ENCODE assay signal across 9 cellular contexts in genomic region chr4:94507708-94508107, GRCh38. TPM values are rescaled to one million over a fixed set of nuclear protein-coding genes. Genes with fewer than 3 reads are reported as not detected.
DNase-seq lines count a peak whose midpoint lies in the region; ATAC-seq and TF ChIP-seq lines count a peak whose summit lies in the region.
"Had no signal": no experiment of that assay in that cellular context is flagged by ENCODE, and none has a peak within 500 bp of the region (broad histone marks: within the 10 kb centered on the region; RNA-seq: fewer than 3 reads in every experiment).

No MANE protein-coding gene starts in this region.

- peaks cover 3% of the 10 kb centered on the region for H3K9me3 Mint-ChIP-seq in stimulated activated naive CD8-positive, alpha-beta T cell treated with anti-CD3 and anti-CD28 coated beads, Interleukin-15, Interleukin-2, amounts not matched to agents 100 ng/mL and 50 ng/mL, for 24 hours

- peak; percentile 31 for TF ChIP-seq RAD21 in HCT116 (IDR thresholded peaks at IDR 0.05; ENCODE audit: low read depth)
- no peak for TF ChIP-seq RAD21 in SK-N-SH (IDR thresholded peaks at IDR 0.05; ENCODE audit: low read length)

- H3K79me2 ChIP-seq in HCT116 (ENCODE audit: insufficient read depth, low read length) (peaks cover 37% of the 10 kb centered on the region), SK-N-SH (ENCODE audit: insufficient read depth) (peaks cover 91% of the 10 kb centered on the region)

- TF ChIP-seq CTCF in HCT116 (IDR thresholded peaks at IDR 0.05 in 2 of 3, conservative IDR thresholded peaks at IDR 0.05 in 1 of 3; ENCODE audit: borderline replicate concordance in 1 of 3, insufficient read depth in 1 of 3, low read depth in 2 of 3, low read length in 2 of 3) = no peak
- TF ChIP-seq CTCF in SK-N-SH (IDR thresholded peaks at IDR 0.05) = no peak

- H3K9me2 ChIP-seq in HCT116 (ENCODE audit: insufficient read depth) = no peaks in the 10 kb centered on the region
- no peaks in the 10 kb centered on the region for H3K9me2 ChIP-seq in SK-N-SH

- no peak overlapping the region for H2AFZ ChIP-seq in HCT116 (ENCODE audit: low read depth, low read length, poor library complexity, severe bottlenecking)
- H2AFZ ChIP-seq in SK-N-SH (ENCODE audit: low read depth) = no peak overlapping the region

- TF ChIP-seq EP300 in SK-N-SH (IDR thresholded peaks at IDR 0.05; ENCODE audit: borderline replicate concordance in 1 of 2, low read depth in 1 of 2, low read length in 1 of 2) = no peak

- POLR2A ChIA-PET in HCT116 (lab: Charles Lee) = no interaction called here
- POLR2A ChIA-PET in SK-N-SH (lab: Yijun Ruan, JAX) = no interaction called here

- DNase-seq in HCT116 (ENCODE audit: low read depth, low spot score) (peak; percentile 82), SK-N-SH (no peak), left cardiac atrium (peak; percentile 61), DMS79 treated with DMSO at 0.1 percent for 48 hours (lab: John Stamatoyannopoulos, UW) (no peak), DMS153 (lab: John Stamatoyannopoulos, UW) (no peak), posterior cingulate gyrus (no peak)
- DNase-seq: effector CD4-positive, alpha-beta T cell; stimulated activated CD4-positive, alpha-beta T cell treated with anti-CD3 and anti-CD28 coated beads, Interleukin-1b, Interleukin-23, amount 100 ng/mL, for 48 hours had no signal

- peak overlapping the region; percentile 17 for H3K27ac Mint-ChIP-seq in stimulated activated naive CD8-positive, alpha-beta T cell treated with anti-CD3 and anti-CD28 coated beads, Interleukin-15, Interleukin-2, amounts not matched to agents 100 ng/mL and 50 ng/mL, for 24 hours

- no peak overlapping the region for H3K4me3 Mint-ChIP-seq in stimulated activated naive CD8-positive, alpha-beta T cell treated with anti-CD3 and anti-CD28 coated beads, Interleukin-15, Interleukin-2, amounts not matched to agents 100 ng/mL and 50 ng/mL, for 24 hours

- 0% methylated on average over 1 of the region's 1 CpG for WGBS in SK-N-SH (ENCODE audit: low lambda C conversion rate)

- peaks cover 7% of the 10 kb centered on the region for H3K36me3 Mint-ChIP-seq in stimulated activated naive CD8-positive, alpha-beta T cell treated with anti-CD3 and anti-CD28 coated beads, Interleukin-15, Interleukin-2, amounts not matched to agents 100 ng/mL and 50 ng/mL, for 24 hours (ENCODE audit: low read depth)

- H4K20me1 ChIP-seq in HCT116 (ENCODE audit: insufficient read depth) (no peaks in the 10 kb centered on the region), SK-N-SH (ENCODE audit: insufficient read depth) (0 out of 2 replicates have a peak, but pooled peaks cover 3% of the 10 kb centered on the region)

- H3K27me3 ChIP-seq in HCT116 (ENCODE audit: insufficient read depth, low read length) (no peaks in the 10 kb centered on the region), SK-N-SH (ENCODE audit: insufficient read depth) (no peaks in the 10 kb centered on the region)

- H3K4me1 ChIP-seq in HCT116 (ENCODE audit: control insufficient read depth in 1 of 2, insufficient read depth in 2 of 2, low read length in 2 of 2) = peaks cover 35 to 40% of the 10 kb centered on the region in 2 experiments
- H3K4me1 ChIP-seq in SK-N-SH (ENCODE audit: control insufficient read depth in 1 of 2, insufficient read depth in 2 of 2, low read depth in 1 of 2, low read length in 1 of 2) = peaks cover 2 to 7% of the 10 kb centered on the region in 2 experiments; a peak in 2 of 4 replicates

- H3K27me3 Mint-ChIP-seq in stimulated activated naive CD8-positive, alpha-beta T cell treated with anti-CD3 and anti-CD28 coated beads, Interleukin-15, Interleukin-2, amounts not matched to agents 100 ng/mL and 50 ng/mL, for 24 hours = no peaks in the 10 kb centered on the region

- ATAC-seq in HCT116 (peak; percentile 90), left cardiac atrium (peak; percentile 89 to 93)

- peak overlapping the region; percentile 80 for H3K27ac ChIP-seq in HCT116 (ENCODE audit: low read depth, low read length)
- peak overlapping the region in 1 of 2 experiments; percentile 30; a peak in 1 of 4 replicates for H3K27ac ChIP-seq in SK-N-SH (ENCODE audit: low read depth in 2 of 2, low read length in 1 of 2)

- peak overlapping the region; percentile 75 for H3K4me2 ChIP-seq in HCT116 (ENCODE audit: low read length)
- no peak overlapping the region for H3K4me2 ChIP-seq in SK-N-SH

- peaks cover 12% of the 10 kb centered on the region for H3K4me1 Mint-ChIP-seq in stimulated activated naive CD8-positive, alpha-beta T cell treated with anti-CD3 and anti-CD28 coated beads, Interleukin-15, Interleukin-2, amounts not matched to agents 100 ng/mL and 50 ng/mL, for 24 hours (ENCODE audit: low read depth)

- TF ChIP-seq POLR2A in HCT116 (IDR thresholded peaks at IDR 0.05; ENCODE audit: borderline replicate concordance, extremely low read depth, insufficient read depth, insufficient read length) = no peak

- H3F3A ChIP-seq in SK-N-SH (replicated peaks; ENCODE audit: insufficient read depth) = peaks cover 5% of the 10 kb centered on the region

- RAD21 ChIA-PET in HCT116 (lab: Charles Lee; ENCODE audit: low non-redundant PET in 1 of 2, low total read pairs in 2 of 2, uncharacterized antibody in 2 of 2, unreplicated experiment in 2 of 2) = no interaction called here

- intact Hi-C loops in HCT116 (cut with micrococcal nuclease) (no loop called here), left cardiac atrium (cut with DNase I) (no loop called here), posterior cingulate gyrus (cut with DNase I) (no loop called here)

- no peaks in the 10 kb centered on the region for H3K9me3 ChIP-seq in HCT116 (ENCODE audit: control insufficient read depth in 1 of 2, insufficient read depth in 1 of 2, low read depth in 1 of 2, low read length in 2 of 2)
- H3K9me3 ChIP-seq in SK-N-SH = no peaks in the 10 kb centered on the region

- peak overlapping the region in 1 of 2 experiments; percentile 34; a peak in 2 of 4 replicates for H3K4me3 ChIP-seq in HCT116 (replicated peaks in 1 of 2; ENCODE audit: low read depth in 1 of 2, low read length in 2 of 2)
- H3K4me3 ChIP-seq in SK-N-SH (ENCODE audit: low read depth in 2 of 2, low read length in 1 of 2) = no peak overlapping the region

- no TSS peak for BruUV-seq in HCT116 (replicated peaks; lab: Mats Ljungman, UMichigan)

- CTCF ChIA-PET in HCT116 (lab: Charles Lee) = no interaction called here
- CTCF ChIA-PET in SK-N-SH (lab: Yijun Ruan, JAX) = interaction anchor here (1.2 kb wide), 1 partner anchor 101 kb away, joined by 4 read pairs; no protein-coding TSS in a partner anchor

- H3K9ac ChIP-seq in HCT116 (ENCODE audit: low read length) (peak overlapping the region; percentile 40), SK-N-SH (no peak overlapping the region)

- H3K36me3 ChIP-seq in HCT116 (ENCODE audit: control insufficient read depth in 1 of 2, insufficient read depth in 2 of 2, low read length in 2 of 2) (no peaks in the 10 kb centered on the region), SK-N-SH (replicated peaks in 1 of 2; ENCODE audit: control insufficient read depth in 1 of 2, insufficient read depth in 2 of 2, low read length in 1 of 2) (peaks cover 0 to 15% of the 10 kb centered on the region in 2 experiments)

TF ChIP-seq in HCT116, 20 proteins besides CTCF, POLR2A, EP300 and RAD21 (continues in another document):
- peak; percentile 86 for TF ChIP-seq EGR1 (IDR thresholded peaks at IDR 0.05; ENCODE audit: low read depth)
- TF ChIP-seq ZNF274 (IDR thresholded peaks at IDR 0.05; ENCODE audit: low read depth, low read length) = no peak
- TF ChIP-seq ATF3 (IDR thresholded peaks at IDR 0.05) = no peak
- peak; percentile 53 for TF ChIP-seq SP1 (IDR thresholded peaks at IDR 0.05; ENCODE audit: low read depth)
- peak; percentile 69 for TF ChIP-seq TCF7L2 (IDR thresholded peaks at IDR 0.05; ENCODE audit: borderline replicate concordance, extremely low read depth, insufficient read depth, insufficient read length)
- TF ChIP-seq SIN3A (IDR thresholded peaks at IDR 0.05; ENCODE audit: low read depth) = no peak
- TF ChIP-seq CBX3 (IDR thresholded peaks at IDR 0.05; ENCODE audit: low read depth) = peak; percentile 66; the same call in 1 of the 2 replicates
- peak; percentile 80 for TF ChIP-seq FOSL1 (IDR thresholded peaks at IDR 0.05; ENCODE audit: low read depth)
- no peak for TF ChIP-seq SRF (IDR thresholded peaks at IDR 0.05; ENCODE audit: low read depth)
- TF ChIP-seq CEBPB (IDR thresholded peaks at IDR 0.05; ENCODE audit: low read depth) = peak; percentile 60; the same call in 1 of the 2 replicates
- peak; percentile 76 for TF ChIP-seq JUND (IDR thresholded peaks at IDR 0.05)
- TF ChIP-seq POLR2AphosphoS5 (IDR thresholded peaks at IDR 0.05; ENCODE audit: low read depth, low read length) = peak; percentile 58

TF ChIP-seq in SK-N-SH, 30 proteins besides CTCF, POLR2A, EP300 and RAD21:
- TF ChIP-seq TCF12 (IDR thresholded peaks at IDR 0.05) (peak; percentile 32; the same call in 1 of the 2 replicates), PBX3 (IDR thresholded peaks at IDR 0.05) (no peak), USF2 (IDR thresholded peaks at IDR 0.05; ENCODE audit: borderline replicate concordance, low read depth, low read length) (no peak), GATA2 (CRISPR knock-in tag; IDR thresholded peaks at IDR 0.05) (no peak), EZH2phosphoT487 (IDR thresholded peaks at IDR 0.05; ENCODE audit: borderline replicate concordance, low read depth) (no peak), RFX5 (IDR thresholded peaks at IDR 0.05; ENCODE audit: low read length) (no peak), FOSL2 (IDR thresholded peaks at IDR 0.05; ENCODE audit: borderline replicate concordance, low read depth) (peak; percentile 32; the same call in 1 of the 2 replicates), FOXM1 (IDR thresholded peaks at IDR 0.05; ENCODE audit: low read depth) (no peak)

RNA-seq across cellular contexts. Expression of gene PDLIM5, which starts 56.0 kb away (rescaled TPM):
- total RNA-seq in HCT116 (2021; ENCODE audit: unreplicated experiment) (130 TPM), left cardiac atrium (100 to 1,000 TPM; 626 to 644 TPM)
- 43.9 and 49.0 TPM in 2 replicates for polyA plus RNA-seq in HCT116 (2012)
- polyA plus RNA-seq in SK-N-SH (2012; rRNA removed) = 36.7 and 39.2 TPM in 2 replicates
- polyA plus RNA-seq in SK-N-SH (2012; cell fraction: cytosol; rRNA removed) = 24.7 and 31.6 TPM in 2 replicates
- 31.7 and 51.1 TPM in 2 replicates for polyA plus RNA-seq in SK-N-SH (2012; cell fraction: nucleus; rRNA removed)

Comparison
In these comparisons a context has a peak if more than half of its experiments do, and no peak if none do; other contexts are left out.
1. DNase-seq: peak in HCT116 (single experiment) and left cardiac atrium (single experiment); none in SK-N-SH (single experiment), DMS79 treated with DMSO at 0.1 percent for 48 hours (single experiment), DMS153 (single experiment) and posterior cingulate gyrus (0 of 10).
2. Of the 11 proteins assayed by ChIP-seq in both SK-N-SH and HCT116: peak only in SK-N-SH: none; only in HCT116: JUND, MAX, POLR2AphosphoS5 and RAD21; in both: none; in neither: 7.